Comparison of ENCODE assay signal across 35 cellular contexts in the genomic region with DNA sequence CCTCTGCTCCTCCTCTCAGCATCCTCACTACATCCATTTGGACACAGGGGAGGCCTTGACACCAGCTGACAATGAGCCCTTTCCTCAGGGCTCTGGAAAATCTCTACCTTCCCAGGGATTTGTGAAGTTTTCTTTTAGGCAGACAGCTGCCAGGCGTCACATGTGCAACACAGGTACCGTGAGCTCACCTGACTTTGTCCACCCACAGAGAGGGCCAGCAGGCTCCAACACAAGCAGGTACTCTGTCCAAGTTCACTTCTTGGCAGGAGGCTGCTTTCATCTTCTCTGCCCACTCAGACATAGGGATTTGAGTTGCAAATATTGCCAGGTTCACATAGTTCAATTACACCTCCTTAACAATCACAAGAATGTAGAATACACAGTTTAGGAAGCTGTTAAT.
"Had no signal": no experiment of that assay in that cellular context is flagged by ENCODE, and none has a peak within 500 bp of the region (broad histone marks: within the 10 kb centered on the region; RNA-seq: fewer than 3 reads in every experiment).

No MANE protein-coding gene starts in this region.

- H3K9me3 ChIP-seq: MG63 had no signal

- H3K9ac ChIP-seq: KMS-11 had no signal

- H3K27ac ChIP-seq: KMS-11 had no signal

- H3K27me3 ChIP-seq: MG63 had no signal

- H3K4me2 ChIP-seq: KMS-11 had no signal

- H3K36me3 ChIP-seq: MG63 had no signal

- H3K4me3 ChIP-seq: MG63 had no signal

- DNase-seq: Karpas-422, Kasumi-1, MG63, MM.1S, MV-4-11, NCI-H1048, NCI-H1092, NCI-H1092 treated with DMSO at 0.1 percent for 48 hours, NCI-H1105, NCI-H1105 treated with DMSO at 0.1 percent for 48 hours, NCI-H1417, NCI-H1417 treated with DMSO at 0.1 percent for 48 hours, NCI-H1436, NCI-H1436 treated with DMSO at 0.1 percent for 48 hours, NCI-H146, NCI-H1694, NCI-H1694 treated with DMSO at 0.1 percent for 48 hours, NCI-H187, NCI-H187 treated with DMSO at 0.1 percent for 48 hours, NCI-H1930, NCI-H2029, NCI-H2029 treated with DMSO at 0.1 percent for 48 hours, NCI-H2081, NCI-H2081 treated with DMSO at 0.1 percent for 48 hours, NCI-H2107, NCI-H2171, NCI-H2171 treated with DMSO at 0.1 percent for 48 hours, NCI-H2227 treated with DMSO at 0.1 percent for 48 hours, NCI-H226, NCI-H345, NCI-H446, NCI-H446 treated with DMSO at 0.1 percent for 48 hours, NCI-H510A, NCI-H510A treated with DMSO at 0.1 percent for 48 hours had no signal
